In the genomic region with DNA sequence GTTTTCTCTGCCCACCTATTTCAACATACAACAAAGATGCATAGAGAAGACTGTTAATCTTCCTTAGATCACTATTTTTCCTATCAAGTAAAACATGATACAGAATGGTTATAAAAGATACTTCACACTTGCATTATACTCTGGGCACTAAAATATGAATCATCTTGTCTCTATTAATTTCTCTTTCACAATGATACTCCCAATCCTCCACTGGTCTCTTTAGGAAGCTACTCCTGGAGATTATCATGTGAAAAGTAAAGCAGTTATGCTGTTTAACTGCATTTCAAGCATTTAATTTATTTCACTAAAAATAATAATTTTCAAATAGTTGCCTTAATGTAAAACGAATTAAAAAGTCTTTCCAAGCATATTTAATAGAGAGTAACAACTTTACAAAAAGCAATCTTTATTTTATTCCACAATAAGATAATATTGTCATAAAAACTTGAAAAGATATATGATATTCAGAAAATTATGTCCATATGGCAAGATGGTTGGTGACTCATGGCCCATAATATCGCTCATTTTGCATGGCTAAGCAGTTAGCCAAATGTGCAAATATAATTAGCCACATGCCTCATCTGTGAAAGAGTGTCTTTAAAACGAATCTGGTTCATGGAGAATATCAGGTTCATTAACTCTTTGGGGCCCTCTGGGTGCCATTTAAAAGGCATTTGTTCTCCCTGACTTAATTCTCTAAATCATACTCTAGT, we compare ENCODE assay signal across 21 cellular contexts.
DNase-seq lines count a peak whose midpoint lies in the region; TF ChIP-seq lines count a peak whose summit lies in the region.
"Had no signal": no experiment of that assay in that cellular context is flagged by ENCODE, and none has a peak within 500 bp of the region (broad histone marks: within the 10 kb centered on the region; RNA-seq: fewer than 3 reads in every experiment).

No MANE protein-coding gene starts in this region.

- peak; percentile 23 for DNase-seq in EL
- DNase-seq in NCI-H1694 treated with DMSO at 0.1 percent for 48 hours (lab: John Stamatoyannopoulos, UW), result peak; percentile 95
- DNase-seq in RPMI8226, result peak; percentile 6
- DNase-seq in fibroblast of lung (ENCODE audit: low read depth in 2 of 2), result peak; percentile 16 to 48
- no peak for DNase-seq in amygdala (lab: John Stamatoyannopoulos, UW)
- no peak for DNase-seq in KG1 (lab: John Stamatoyannopoulos, UW)
- DNase-seq in pons (ENCODE audit: low spot score), result no peak
- no peak for DNase-seq in NCI-H1436 treated with DMSO at 0.1 percent for 48 hours (lab: John Stamatoyannopoulos, UW)
- DNase-seq: activated CD4-positive, CD25-positive, alpha-beta regulatory T cell treated with anti-CD3 and anti-CD28 coated beads, Interleukin-2, amount 50 U/mL, for 72 hours; activated naive CD4-positive, alpha-beta T cell treated with anti-CD3 and anti-CD28 coated beads for 36 hours; activated T-cell treated with anti-CD3 and anti-CD28 coated beads, Interleukin-2, amount 50 U/mL, for 48 hours; aorta; CD4-positive, alpha-beta T cell; erythroblast; gastrocnemius medialis; hypothalamus; islet precursor cell; stimulated activated naive CD8-positive, alpha-beta T cell treated with anti-CD3 and anti-CD28 coated beads, Interleukin-15, amount 100 ng/mL, for 72 hours; tibial artery had no signal

- H3K79me2 ChIP-seq in fibroblast of lung (ENCODE audit: control insufficient read depth, insufficient read depth, low read length), result no peaks in the 10 kb centered on the region

- H3K4me1 ChIP-seq in fibroblast of lung (ENCODE audit: control insufficient read depth, extremely low read depth, insufficient read depth, low read length), result no peaks in the 10 kb centered on the region
- H3K4me1 ChIP-seq: gastrocnemius medialis, neural progenitor cell, tibial artery had no signal

- H3K36me3 ChIP-seq in fibroblast of lung (ENCODE audit: control insufficient read depth, insufficient read depth, low read length), result no peaks in the 10 kb centered on the region
- H3K36me3 ChIP-seq: gastrocnemius medialis, neural progenitor cell, tibial artery had no signal

- no peaks in the 10 kb centered on the region for H4K20me1 ChIP-seq in fibroblast of lung (ENCODE audit: control insufficient read depth, extremely low read depth, insufficient read depth, low read length)

- no peak overlapping the region for H3K27ac ChIP-seq in fibroblast of lung (ENCODE audit: insufficient read depth, low read length)
- H3K27ac ChIP-seq: gastrocnemius medialis, neural progenitor cell, RWPE1, tibial artery had no signal

- no peak overlapping the region for H3K4me2 ChIP-seq in fibroblast of lung (ENCODE audit: extremely low read depth, insufficient read depth, low read length)
- H3K4me2 ChIP-seq: neural progenitor cell had no signal

- no peak for TF ChIP-seq CTCF in fibroblast of lung (conservative IDR thresholded peaks at IDR 0.05 in 1 of 2, IDR thresholded peaks at IDR 0.05 in 1 of 2; ENCODE audit: low read depth in 1 of 2, low read length in 2 of 2)

- no peaks in the 10 kb centered on the region for H3K27me3 ChIP-seq in fibroblast of lung (ENCODE audit: control insufficient read depth, insufficient read depth, low read length)
- H3K27me3 ChIP-seq: gastrocnemius medialis, neural progenitor cell, tibial artery had no signal

- H2AFZ ChIP-seq in fibroblast of lung (ENCODE audit: low read length), result no peak overlapping the region
- H2AFZ ChIP-seq: neural progenitor cell had no signal

- no peaks in the 10 kb centered on the region for H3K9me3 ChIP-seq in fibroblast of lung (ENCODE audit: control insufficient read depth, insufficient read depth, low read depth, low read length)
- H3K9me3 ChIP-seq: tibial artery had no signal

- H3K9ac ChIP-seq in fibroblast of lung (ENCODE audit: insufficient read depth, low read length), result no peak overlapping the region
- H3K9ac ChIP-seq: neural progenitor cell had no signal

- H3K4me3 ChIP-seq in fibroblast of lung (replicated peaks in 1 of 4; ENCODE audit: control extremely low read depth in 1 of 4, insufficient read depth in 1 of 4, low read depth in 3 of 4, low read length in 4 of 4), result no peak overlapping the region
- H3K4me3 ChIP-seq: gastrocnemius medialis, neural progenitor cell, tibial artery had no signal

Comparison
In these comparisons a context has a peak if more than half of its experiments do, and no peak if none do; other contexts are left out.
1. DNase-seq: peak in EL (single experiment), NCI-H1694 treated with DMSO at 0.1 percent for 48 hours (single experiment), RPMI8226 (single experiment) and fibroblast of lung (2 of 2); none in amygdala (0 of 56), KG1 (single experiment), pons (single experiment) and NCI-H1436 treated with DMSO at 0.1 percent for 48 hours (single experiment).